ENCODE assay signal across 11 cellular contexts in genomic region chr18:69326094-69326493, GRCh38.
"Had no signal": no experiment of that assay in that cellular context is flagged by ENCODE, and none has a peak within 500 bp of the region (broad histone marks: within the 10 kb centered on the region; RNA-seq: fewer than 3 reads in every experiment).

No MANE protein-coding gene starts in this region.

- DNase-seq: activated naive CD8-positive, alpha-beta T cell treated with anti-CD3 and anti-CD28 coated beads for 36 hours; cortex of kidney; effector CD4-positive, alpha-beta T cell; foreskin melanocyte; left colon; ovary had no signal

- H3K27ac Mint-ChIP-seq: activated naive CD8-positive, alpha-beta T cell treated with anti-CD3 and anti-CD28 coated beads for 36 hours; activated T-helper 1 cell treated with anti-CD3 and anti-CD28 coated beads, Interleukin-12 subunit alpha, Interleukin-12 subunit beta, Interleukin-2, Interleukin-4 antibody, amounts not matched to agents 30 ng/mL and 10 ng/mL and 1 ng/mL, durations not matched to agents 14 hours and 24 hours and 36 hours; brain; neural progenitor cell; stimulated activated naive CD8-positive, alpha-beta T cell treated with anti-CD3 and anti-CD28 coated beads, Interleukin-15, Interleukin-2, amounts not matched to agents 100 ng/mL and 50 ng/mL, for 24 hours had no signal

- H3K4me3 Mint-ChIP-seq: activated naive CD8-positive, alpha-beta T cell treated with anti-CD3 and anti-CD28 coated beads for 36 hours; activated T-helper 1 cell treated with anti-CD3 and anti-CD28 coated beads, Interleukin-12 subunit alpha, Interleukin-12 subunit beta, Interleukin-2, Interleukin-4 antibody, amounts not matched to agents 30 ng/mL and 10 ng/mL and 1 ng/mL, durations not matched to agents 14 hours and 24 hours and 36 hours; brain; neural progenitor cell; stimulated activated naive CD8-positive, alpha-beta T cell treated with anti-CD3 and anti-CD28 coated beads, Interleukin-15, Interleukin-2, amounts not matched to agents 100 ng/mL and 50 ng/mL, for 24 hours had no signal

- H3K4me1 ChIP-seq: neural progenitor cell, suprapubic skin had no signal

- H3K27ac ChIP-seq: neural progenitor cell, ovary, suprapubic skin had no signal

- H3K27me3 Mint-ChIP-seq: activated naive CD8-positive, alpha-beta T cell treated with anti-CD3 and anti-CD28 coated beads for 36 hours; stimulated activated naive CD8-positive, alpha-beta T cell treated with anti-CD3 and anti-CD28 coated beads, Interleukin-15, Interleukin-2, amounts not matched to agents 100 ng/mL and 50 ng/mL, for 24 hours had no signal

- H3K9ac ChIP-seq: neural progenitor cell had no signal

- H3K36me3 ChIP-seq: neural progenitor cell, ovary, suprapubic skin had no signal

- H3K36me3 Mint-ChIP-seq: activated naive CD8-positive, alpha-beta T cell treated with anti-CD3 and anti-CD28 coated beads for 36 hours; brain; neural progenitor cell had no signal

- H3K9me3 Mint-ChIP-seq: activated naive CD8-positive, alpha-beta T cell treated with anti-CD3 and anti-CD28 coated beads for 36 hours; activated T-helper 1 cell treated with anti-CD3 and anti-CD28 coated beads, Interleukin-12 subunit alpha, Interleukin-12 subunit beta, Interleukin-2, Interleukin-4 antibody, amounts not matched to agents 30 ng/mL and 10 ng/mL and 1 ng/mL, durations not matched to agents 14 hours and 24 hours and 36 hours; neural progenitor cell had no signal

- H3K9me3 ChIP-seq: ovary, suprapubic skin had no signal

- H3K27me3 ChIP-seq: neural progenitor cell, ovary, suprapubic skin had no signal

- H3K4me1 Mint-ChIP-seq: activated naive CD8-positive, alpha-beta T cell treated with anti-CD3 and anti-CD28 coated beads for 36 hours; brain; neural progenitor cell had no signal

- H3K4me3 ChIP-seq: neural progenitor cell, ovary, suprapubic skin had no signal
